ENCODE assay signal across 9 cellular contexts in genomic region chr20:44586289-44586911, GRCh38.
DNase-seq lines count a peak whose midpoint lies in the region; ATAC-seq and TF ChIP-seq lines count a peak whose summit lies in the region.
"Had no signal": no experiment of that assay in that cellular context is flagged by ENCODE, and none has a peak within 500 bp of the region (broad histone marks: within the 10 kb centered on the region; RNA-seq: fewer than 3 reads in every experiment).

No MANE protein-coding gene starts in this region.

- H3K9ac ChIP-seq in OCI-LY1 (ENCODE audit: low read length), result peak overlapping the region; percentile 67

- H4K20me1 ChIP-seq in OCI-LY1 (ENCODE audit: insufficient read depth, low read length), result no peaks in the 10 kb centered on the region

- H3K27me3 Mint-ChIP-seq in stimulated activated memory B cell treated with anti-CD40 and anti-IgM and Interleukin-4, amounts not matched to agents 10 μg/mL and 1 μg/mL and 100 μg/mL, for 72 hours, result no peaks in the 10 kb centered on the region

- no peaks in the 10 kb centered on the region for H3K9me3 Mint-ChIP-seq in stimulated activated memory B cell treated with anti-CD40 and anti-IgM and Interleukin-4, amounts not matched to agents 10 μg/mL and 1 μg/mL and 100 μg/mL, for 72 hours

- no peaks in the 10 kb centered on the region for H3K9me3 ChIP-seq in OCI-LY1 (ENCODE audit: low read length)
- H3K9me3 ChIP-seq: left lung had no signal

- peaks cover 29% of the 10 kb centered on the region for H3K36me3 Mint-ChIP-seq in stimulated activated memory B cell treated with anti-CD40 and anti-IgM and Interleukin-4, amounts not matched to agents 10 μg/mL and 1 μg/mL and 100 μg/mL, for 72 hours

- H3K27ac ChIP-seq in OCI-LY1 (ENCODE audit: low read depth, low read length, poor library complexity, severe bottlenecking), result peak overlapping the region; percentile 98

- peak overlapping the region; percentile 45 for H3K4me3 ChIP-seq in OCI-LY1 (ENCODE audit: low read depth, low read length, poor library complexity, severe bottlenecking)

- H3F3A ChIP-seq in OCI-LY1 (ENCODE audit: insufficient read depth, low read length), result peaks cover 6% of the 10 kb centered on the region; the same call in 1 of the 2 replicates

- H3K36me3 ChIP-seq in OCI-LY1 (ENCODE audit: insufficient read depth, low read length), result peaks cover 15% of the 10 kb centered on the region

- H3K27me3 ChIP-seq in OCI-LY1 (ENCODE audit: insufficient read depth, low read length), result no peaks in the 10 kb centered on the region
- H3K27me3 ChIP-seq: left lung had no signal

- peaks cover 85% of the 10 kb centered on the region for H3K4me1 Mint-ChIP-seq in stimulated activated memory B cell treated with anti-CD40 and anti-IgM and Interleukin-4, amounts not matched to agents 10 μg/mL and 1 μg/mL and 100 μg/mL, for 72 hours

- H3K27ac Mint-ChIP-seq in stimulated activated memory B cell treated with anti-CD40 and anti-IgM and Interleukin-4, amounts not matched to agents 10 μg/mL and 1 μg/mL and 100 μg/mL, for 72 hours, result peak overlapping the region; percentile 93

- H2AFZ ChIP-seq in OCI-LY1 (ENCODE audit: low read length), result no peak overlapping the region

- H3K79me2 ChIP-seq in OCI-LY1 (ENCODE audit: insufficient read depth, low read length), result no peaks in the 10 kb centered on the region

- peak; percentile 60 for ATAC-seq in HG02763 (IDR thresholded peaks at IDR 0.05; ENCODE audit: unreplicated experiment)
- peak; percentile 92 for ATAC-seq in stimulated activated memory B cell treated with anti-CD40 and anti-IgM and Interleukin-4, amounts not matched to agents 10 μg/mL and 1 μg/mL and 100 μg/mL, for 72 hours
- ATAC-seq: left lung had no signal

- H3K4me3 Mint-ChIP-seq in stimulated activated memory B cell treated with anti-CD40 and anti-IgM and Interleukin-4, amounts not matched to agents 10 μg/mL and 1 μg/mL and 100 μg/mL, for 72 hours, result peak overlapping the region; percentile 85

- TF ChIP-seq CTCF in OCI-LY1 (IDR thresholded peaks at IDR 0.05; ENCODE audit: low read length), result no peak

- H3K9me2 ChIP-seq in OCI-LY1 (ENCODE audit: low read depth, low read length), result no peaks in the 10 kb centered on the region

- DNase-seq in SIG-M5 treated with dmso at 0.1 percent for 504 hours (lab: John Stamatoyannopoulos, UW; ENCODE audit: unreplicated experiment), result peak; percentile 70
- DNase-seq in SIG-M5 (lab: John Stamatoyannopoulos, UW), result no peak
- DNase-seq in iPS-NIHi11 (ENCODE audit: low spot score), result no peak
- DNase-seq in NCI-H2029 treated with DMSO at 0.1 percent for 48 hours (lab: John Stamatoyannopoulos, UW), result no peak
- DNase-seq in retina, result no peak
- DNase-seq: left lung had no signal

- peak overlapping the region; percentile 77 for H3K4me2 ChIP-seq in OCI-LY1 (ENCODE audit: low read length)

- peaks cover 84% of the 10 kb centered on the region for H3K4me1 ChIP-seq in OCI-LY1 (ENCODE audit: insufficient read depth, low read length, severe bottlenecking)
